8 cellular contexts compared by ENCODE assay signal in the genomic region with DNA sequence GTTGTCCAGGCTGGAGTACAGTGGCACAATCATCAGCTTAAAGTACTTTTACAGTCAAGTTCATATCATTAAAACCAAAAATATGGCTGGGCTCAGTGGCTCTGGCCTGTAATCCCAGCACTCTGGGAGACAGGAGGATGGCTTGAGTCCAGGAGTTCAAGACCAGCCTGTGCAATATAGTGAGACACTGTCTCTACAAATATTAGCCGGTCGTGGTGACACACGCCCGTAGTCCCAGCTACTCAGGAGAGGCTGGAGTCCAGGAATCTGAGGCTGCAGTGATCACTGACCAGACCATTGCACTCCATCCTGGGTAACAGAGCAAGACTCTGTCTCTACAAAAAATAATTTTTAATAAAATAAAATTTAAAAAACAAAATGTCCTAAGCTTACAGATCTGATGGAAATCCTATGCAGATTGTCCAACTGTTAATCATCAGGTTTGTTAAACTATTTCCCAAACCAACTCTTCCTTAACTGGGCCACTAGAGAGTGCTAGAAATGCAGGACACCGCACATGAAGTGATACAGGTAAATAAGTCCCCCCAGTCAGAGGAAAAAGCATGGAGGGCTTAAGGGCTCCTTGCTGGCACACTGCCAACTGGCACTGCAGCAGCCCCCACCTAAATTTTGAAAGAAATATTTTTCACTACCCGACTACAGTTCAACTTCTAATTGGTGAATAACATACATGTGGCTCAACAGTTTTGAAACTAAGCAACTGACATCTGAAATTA. TPM values are rescaled to one million over a fixed set of nuclear protein-coding genes. Genes with fewer than 3 reads are reported as not detected.
DNase-seq lines count a peak whose midpoint lies in the region; ATAC-seq and TF ChIP-seq lines count a peak whose summit lies in the region.

No MANE protein-coding gene starts in this region.

- DNase-seq in Daoy (ENCODE audit: low read depth) (peak; percentile 53), LNCaP clone FGC (ENCODE audit: low read depth) (peak; percentile 32), T-helper 2 cell (peak in 3 of 5 experiments; percentile 12 to 59 (median 18)), coronary artery (ENCODE audit: low spot score) (no peak), vagina (ENCODE audit: extremely low spot score in 2 of 2) (peak in 1 of 2 donors; percentile 75), pons (ENCODE audit: low spot score) (no peak)

- H3K27ac ChIP-seq in coronary artery (peak overlapping the region; percentile 95 to 100), muscle layer of duodenum (ENCODE audit: low read length) (peak overlapping the region; percentile 49), vagina (peak overlapping the region; percentile 100)

- H3K36me3 ChIP-seq in muscle layer of duodenum (ENCODE audit: control insufficient read depth in 1 of 2, insufficient read depth in 2 of 2, low read length in 2 of 2) = peaks cover 0 to 8% of the 10 kb centered on the region in 2 donors
- no peaks in the 10 kb centered on the region for H3K36me3 ChIP-seq in vagina

- H3K9me3 ChIP-seq in muscle layer of duodenum (ENCODE audit: control insufficient read depth in 1 of 2, low read length in 2 of 2) (no peaks in the 10 kb centered on the region), vagina (no peaks in the 10 kb centered on the region)

- no peak for TF ChIP-seq POLR2A in vagina (IDR thresholded peaks at IDR 0.05)

- no peak for ATAC-seq in GM21360 (IDR thresholded peaks at IDR 0.05; ENCODE audit: unreplicated experiment)

- no peaks in the 10 kb centered on the region for H3K27me3 ChIP-seq in muscle layer of duodenum (ENCODE audit: low read depth, low read length)
- H3K27me3 ChIP-seq in vagina = no peaks in the 10 kb centered on the region

- peak overlapping the region; percentile 94 for H3K4me3 ChIP-seq in LNCaP clone FGC (ENCODE audit: low read depth, low read length)
- peak overlapping the region; percentile 82 for H3K4me3 ChIP-seq in coronary artery
- H3K4me3 ChIP-seq in muscle layer of duodenum (ENCODE audit: low read depth in 1 of 2, low read length in 2 of 2) = peak overlapping the region; percentile 53 to 94
- H3K4me3 ChIP-seq in vagina = peak overlapping the region; percentile 88 to 95

- H3K4me1 ChIP-seq in muscle layer of duodenum (ENCODE audit: control insufficient read depth in 1 of 2, insufficient read depth in 2 of 2, low read length in 2 of 2) = peaks cover 20 to 53% of the 10 kb centered on the region in 2 donors
- peaks cover 73% of the 10 kb centered on the region for H3K4me1 ChIP-seq in vagina

- intact Hi-C loops in vagina (cut with DNase I) = no loop called here

- peak; percentile 48 for TF ChIP-seq CTCF in LNCaP clone FGC (IDR thresholded peaks at IDR 0.05; ENCODE audit: control insufficient read depth, extremely low read depth, insufficient read depth)
- TF ChIP-seq CTCF in coronary artery (IDR thresholded peaks at IDR 0.05) = no peak
- TF ChIP-seq CTCF in vagina (IDR thresholded peaks at IDR 0.05) = peak in 2 of 3 experiments; percentile 3 to 12

RNA-seq across cellular contexts. Expression of a gene that starts 2.8 kb away (rescaled TPM):
- total RNA-seq in Daoy (2014; rRNA removed; shearing (Covaris generic)) = 98.5 and 116 TPM in 2 replicates
- 79.1 TPM for total RNA-seq in vagina

Comparison
In these comparisons a context has a peak if more than half of its experiments do, and no peak if none do; other contexts are left out.
1. DNase-seq: peak in Daoy (single experiment), LNCaP clone FGC (single experiment) and T-helper 2 cell (3 of 5); none in coronary artery (single experiment) and pons (single experiment).
2. H3K27ac ChIP-seq: peak in every context shown above with its lines; median percentile 100 in vagina; 98 in coronary artery; 49 in muscle layer of duodenum.
3. Peak in every context shown above with its lines, with median percentiles within 50 percentile points of each other: H3K4me3 ChIP-seq.